13 cellular contexts compared by ENCODE assay signal in the genomic region with DNA sequence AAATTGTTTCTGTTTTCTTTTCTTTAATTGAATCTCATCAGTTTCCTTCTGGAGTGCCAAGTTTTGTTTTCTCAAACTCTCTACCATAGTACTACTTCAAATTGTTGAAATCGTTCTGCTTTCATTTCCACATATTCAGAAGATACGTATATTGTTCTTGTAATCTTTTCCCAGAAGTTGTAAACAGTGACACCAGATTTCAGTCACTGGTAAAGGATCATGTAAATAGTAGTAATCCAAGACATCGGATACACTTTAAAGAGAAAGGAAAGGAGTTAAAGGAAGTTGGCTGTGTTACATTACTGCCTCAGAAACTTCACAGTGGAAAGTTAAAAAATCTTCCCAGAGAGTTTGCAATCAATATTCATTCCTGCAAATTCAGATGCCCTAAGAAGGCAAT.
DNase-seq lines count a peak whose midpoint lies in the region; ATAC-seq, FAIRE-seq and TF ChIP-seq lines count a peak whose summit lies in the region.
"Had no signal": no experiment of that assay in that cellular context is flagged by ENCODE, and none has a peak within 500 bp of the region (broad histone marks: within the 10 kb centered on the region; RNA-seq: fewer than 3 reads in every experiment).

No MANE protein-coding gene starts in this region.

- no peak for TF ChIP-seq CTCF in astrocyte (IDR thresholded peaks at IDR 0.05; ENCODE audit: insufficient read depth, low read depth, low read length)
- TF ChIP-seq CTCF in kidney (IDR thresholded peaks at IDR 0.05; ENCODE audit: borderline replicate concordance, extremely low read depth, insufficient read depth) = no peak

- no peak for ATAC-seq in stimulated activated effector memory CD8-positive, alpha-beta T cell treated with anti-CD3 and anti-CD28 coated beads, Interleukin-12 subunit alpha, Interleukin-12 subunit beta, amount 100 ng/mL, for 72 hours
- ATAC-seq in HG03457 (IDR thresholded peaks at IDR 0.05; ENCODE audit: unreplicated experiment) (no peak), GM18520 (IDR thresholded peaks at IDR 0.05; ENCODE audit: unreplicated experiment) (no peak), HG03442 (IDR thresholded peaks at IDR 0.05; ENCODE audit: unreplicated experiment) (no peak)

- in situ Hi-C loops in GM23248 (cut with MboI) = no loop called here

- H3K79me2 ChIP-seq in GM23248 (ENCODE audit: insufficient read depth) = no peaks in the 10 kb centered on the region
- no peaks in the 10 kb centered on the region for H3K79me2 ChIP-seq in astrocyte (ENCODE audit: insufficient read depth, low read length)

- no peaks in the 10 kb centered on the region for H3K9me2 ChIP-seq in GM23248 (ENCODE audit: insufficient read depth)

- H3K9me3 ChIP-seq in GM23248 (ENCODE audit: low read depth) (no peaks in the 10 kb centered on the region), astrocyte (ENCODE audit: insufficient read depth, low read depth, low read length) (no peaks in the 10 kb centered on the region), kidney (ENCODE audit: control insufficient read depth in 1 of 2, low read length in 2 of 2) (no peaks in the 10 kb centered on the region)

- FAIRE-seq in astrocyte (lab: Jason Lieb, UNC) (no peak), kidney (lab: Jason Lieb, UNC) (peak; percentile 41)

- WGBS in GM23248 (ENCODE audit: low coverage in 1 of 2, low lambda C conversion rate in 2 of 2, missing lambda C conversion rate in 2 of 2), 2 experiments = 9 to 13% methylated on average over 3 of the region's 3 CpGs

- H3K36me3 ChIP-seq in GM23248 (ENCODE audit: low read depth) (no peaks in the 10 kb centered on the region), astrocyte (ENCODE audit: insufficient read depth, low read length) (no peaks in the 10 kb centered on the region), kidney (ENCODE audit: control insufficient read depth in 1 of 2, insufficient read depth in 2 of 2, low read length in 2 of 2) (peaks cover 0 to 7% of the 10 kb centered on the region in 2 donors)

- no peaks in the 10 kb centered on the region for H3K9me3 Mint-ChIP-seq in astrocyte (ENCODE audit: unreplicated experiment)
- H3K9me3 Mint-ChIP-seq in stimulated activated effector memory CD8-positive, alpha-beta T cell treated with anti-CD3 and anti-CD28 coated beads, Interleukin-12 subunit alpha, Interleukin-12 subunit beta, amount 100 ng/mL, for 72 hours = no peaks in the 10 kb centered on the region

- intact Hi-C loops in kidney (cut with DNase I) = no loop called here

- H3K4me2 ChIP-seq in GM23248 (ENCODE audit: unreplicated experiment) = peak overlapping the region; percentile 83
- H3K4me2 ChIP-seq in astrocyte (ENCODE audit: low read length) = peak overlapping the region; percentile 47

- no peaks in the 10 kb centered on the region for H3K27me3 Mint-ChIP-seq in astrocyte (ENCODE audit: low read depth, unreplicated experiment)

- H3K9ac ChIP-seq in GM23248 (peak overlapping the region; percentile 53), astrocyte (ENCODE audit: low read length) (no peak overlapping the region), kidney (ENCODE audit: low read length in 2 of 2) (no peak overlapping the region)

- H3K36me3 Mint-ChIP-seq in astrocyte (ENCODE audit: low read depth, unreplicated experiment) = peaks cover 2% of the 10 kb centered on the region
- H3K36me3 Mint-ChIP-seq in stimulated activated effector memory CD8-positive, alpha-beta T cell treated with anti-CD3 and anti-CD28 coated beads, Interleukin-12 subunit alpha, Interleukin-12 subunit beta, amount 100 ng/mL, for 72 hours = no peaks in the 10 kb centered on the region

- peak overlapping the region; percentile 66 for H3K4me3 ChIP-seq in GM23248
- no peak overlapping the region for H3K4me3 ChIP-seq in astrocyte (ENCODE audit: insufficient read depth, low read depth, low read length)
- H3K4me3 ChIP-seq in kidney (ENCODE audit: low read length in 2 of 2) = no peak overlapping the region

- H3K27ac ChIP-seq in GM23248 (peak overlapping the region; percentile 25), astrocyte (ENCODE audit: low read depth, low read length) (no peak overlapping the region), kidney (ENCODE audit: low read depth in 2 of 2, low read length in 2 of 2) (peak overlapping the region in 1 of 2 donors; percentile 14)

- DNase-seq in GM23248 = peak; percentile 23
- DNase-seq in astrocyte (ENCODE audit: low read depth) = no peak
- no peak for DNase-seq in kidney
- DNase-seq in stimulated activated effector memory CD8-positive, alpha-beta T cell treated with anti-CD3 and anti-CD28 coated beads, Interleukin-12 subunit alpha, Interleukin-12 subunit beta, amount 100 ng/mL, for 72 hours (ENCODE audit: low spot score in 2 of 2) = no peak
- no peak for DNase-seq in NCI-H2171 (lab: John Stamatoyannopoulos, UW)
- DNase-seq: activated CD4-positive, alpha-beta T cell treated with anti-CD3 and anti-CD28 coated beads for 1 hour; activated effector memory CD4-positive, alpha-beta T cell treated with Interleukin-2 at 50 U/mL for 16 hours; effector memory CD4-positive, alpha-beta T cell; NCI-H526; stimulated activated CD4-positive, alpha-beta T cell treated with anti-CD3 and anti-CD28 coated beads, Interleukin-4, amount 100 ng/mL, for 24 hours had no signal

- no peak overlapping the region for H3K4me3 Mint-ChIP-seq in astrocyte (ENCODE audit: unreplicated experiment)
- H3K4me3 Mint-ChIP-seq in stimulated activated effector memory CD8-positive, alpha-beta T cell treated with anti-CD3 and anti-CD28 coated beads, Interleukin-12 subunit alpha, Interleukin-12 subunit beta, amount 100 ng/mL, for 72 hours = no peak overlapping the region

- H3K4me1 ChIP-seq in GM23248 (ENCODE audit: insufficient read depth) = peaks cover 52% of the 10 kb centered on the region
- peaks cover 15% of the 10 kb centered on the region for H3K4me1 ChIP-seq in astrocyte (ENCODE audit: insufficient read depth, low read length)
- H3K4me1 ChIP-seq in kidney (ENCODE audit: control insufficient read depth in 1 of 2, insufficient read depth in 1 of 2, low read depth in 1 of 2, low read length in 2 of 2) = peaks cover 8 to 19% of the 10 kb centered on the region in 2 donors

- no peaks in the 10 kb centered on the region for H4K20me1 ChIP-seq in GM23248 (ENCODE audit: insufficient read depth)
- no peaks in the 10 kb centered on the region for H4K20me1 ChIP-seq in astrocyte (ENCODE audit: insufficient read depth, low read length)

- H3K27ac Mint-ChIP-seq in astrocyte (ENCODE audit: unreplicated experiment) = no peak overlapping the region
- peak overlapping the region; percentile 27 for H3K27ac Mint-ChIP-seq in stimulated activated effector memory CD8-positive, alpha-beta T cell treated with anti-CD3 and anti-CD28 coated beads, Interleukin-12 subunit alpha, Interleukin-12 subunit beta, amount 100 ng/mL, for 72 hours

- H3F3A ChIP-seq in GM23248 (ENCODE audit: insufficient read depth) = peaks cover 27% of the 10 kb centered on the region

- H3K27me3 ChIP-seq in GM23248 (replicated peaks; ENCODE audit: insufficient read depth) (no peaks in the 10 kb centered on the region), astrocyte (ENCODE audit: insufficient read depth, low read length) (no peaks in the 10 kb centered on the region)

- H2AFZ ChIP-seq in GM23248 (peak overlapping the region; percentile 73), astrocyte (ENCODE audit: low read depth, low read length) (no peak overlapping the region)

- peaks cover 9% of the 10 kb centered on the region for H3K4me1 Mint-ChIP-seq in astrocyte (ENCODE audit: low read depth, unreplicated experiment)
- H3K4me1 Mint-ChIP-seq in stimulated activated effector memory CD8-positive, alpha-beta T cell treated with anti-CD3 and anti-CD28 coated beads, Interleukin-12 subunit alpha, Interleukin-12 subunit beta, amount 100 ng/mL, for 72 hours = no peaks in the 10 kb centered on the region
